Comparison of ENCODE assay signal across 1 cellular context in the genomic region with DNA sequence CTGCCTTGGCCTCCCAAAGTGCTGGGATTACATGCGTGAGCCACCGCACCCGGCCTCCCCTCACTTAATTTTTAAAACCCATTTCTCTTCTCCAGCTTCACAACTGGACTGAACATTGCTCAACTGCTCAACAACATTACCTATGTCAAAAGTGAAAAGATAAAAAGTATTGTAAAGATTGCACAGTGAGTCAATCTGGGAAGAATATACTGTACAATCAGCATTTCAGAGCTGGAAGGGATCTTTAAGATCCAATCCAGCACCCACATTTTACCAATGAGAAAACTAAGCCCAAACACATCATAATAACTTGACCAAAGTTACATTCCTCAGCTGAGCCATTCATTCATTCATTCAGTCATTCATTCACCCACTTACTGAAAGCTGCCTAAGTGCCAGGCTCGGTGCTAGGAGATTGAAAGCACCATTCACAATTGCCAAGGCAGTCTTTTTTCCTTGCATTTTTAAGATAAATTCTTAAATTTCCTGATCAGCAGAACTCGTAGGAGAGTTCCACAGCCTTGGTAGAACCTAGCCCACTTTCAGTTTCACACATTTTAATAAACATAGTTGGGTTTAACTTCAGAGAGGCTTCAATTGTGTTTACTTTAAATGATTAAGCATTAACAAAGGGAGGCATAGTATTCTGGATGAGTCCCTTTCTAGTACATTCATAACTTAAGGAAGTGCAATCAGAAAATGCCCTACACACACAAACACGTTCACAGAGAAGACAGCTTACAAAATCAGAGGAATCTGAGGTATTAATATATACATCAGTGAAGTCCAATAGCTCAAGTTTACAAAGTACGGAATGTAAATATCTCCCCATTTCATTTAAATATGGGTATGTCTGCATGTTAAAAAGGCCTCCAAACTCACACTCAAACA.
TF ChIP-seq lines count a peak whose summit lies in the region.

No MANE protein-coding gene starts in this region.

TF ChIP-seq in K562, 482 proteins besides CTCF, POLR2A, EP300 and RAD21:
- TF ChIP-seq, protein P1, sequence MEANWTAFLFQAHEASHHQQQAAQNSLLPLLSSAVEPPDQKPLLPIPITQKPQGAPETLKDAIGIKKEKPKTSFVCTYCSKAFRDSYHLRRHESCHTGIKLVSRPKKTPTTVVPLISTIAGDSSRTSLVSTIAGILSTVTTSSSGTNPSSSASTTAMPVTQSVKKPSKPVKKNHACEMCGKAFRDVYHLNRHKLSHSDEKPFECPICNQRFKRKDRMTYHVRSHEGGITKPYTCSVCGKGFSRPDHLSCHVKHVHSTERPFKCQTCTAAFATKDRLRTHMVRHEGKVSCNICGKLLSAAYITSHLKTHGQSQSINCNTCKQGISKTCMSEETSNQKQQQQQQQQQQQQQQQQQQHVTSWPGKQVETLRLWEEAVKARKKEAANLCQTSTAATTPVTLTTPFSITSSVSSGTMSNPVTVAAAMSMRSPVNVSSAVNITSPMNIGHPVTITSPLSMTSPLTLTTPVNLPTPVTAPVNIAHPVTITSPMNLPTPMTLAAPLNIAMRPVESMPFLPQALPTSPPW (CRISPR knock-in tag; IDR thresholded peaks at IDR 0.05), result no peak
- TF ChIP-seq ZNF707 (CRISPR knock-in tag; conservative IDR thresholded peaks at IDR 0.05) (no peak), GABPB2 (CRISPR knock-in tag; conservative IDR thresholded peaks at IDR 0.05) (no peak), KLF13 (tag; IDR thresholded peaks at IDR 0.05; ENCODE audit: borderline replicate concordance, low read depth) (no peak), ZSCAN29 (IDR thresholded peaks at IDR 0.05) (no peak), MAFK (IDR thresholded peaks at IDR 0.05; ENCODE audit: low read length) (no peak), ZNF316 (IDR thresholded peaks at IDR 0.05) (peak; percentile 60), MAFF (IDR thresholded peaks at IDR 0.05; ENCODE audit: low read length) (0 out of 2 replicates have a peak, but pooled peaks have one; percentile 2), ZNF24 (IDR thresholded peaks at IDR 0.05) (peak; percentile 95), MAFG (tag; conservative IDR thresholded peaks at IDR 0.05) (0 out of 2 replicates have a peak, but pooled peaks have one; percentile 20), C11orf30 (IDR thresholded peaks at IDR 0.05; ENCODE audit: low read depth) (peak; percentile 46)
- TF ChIP-seq, protein P2, sequence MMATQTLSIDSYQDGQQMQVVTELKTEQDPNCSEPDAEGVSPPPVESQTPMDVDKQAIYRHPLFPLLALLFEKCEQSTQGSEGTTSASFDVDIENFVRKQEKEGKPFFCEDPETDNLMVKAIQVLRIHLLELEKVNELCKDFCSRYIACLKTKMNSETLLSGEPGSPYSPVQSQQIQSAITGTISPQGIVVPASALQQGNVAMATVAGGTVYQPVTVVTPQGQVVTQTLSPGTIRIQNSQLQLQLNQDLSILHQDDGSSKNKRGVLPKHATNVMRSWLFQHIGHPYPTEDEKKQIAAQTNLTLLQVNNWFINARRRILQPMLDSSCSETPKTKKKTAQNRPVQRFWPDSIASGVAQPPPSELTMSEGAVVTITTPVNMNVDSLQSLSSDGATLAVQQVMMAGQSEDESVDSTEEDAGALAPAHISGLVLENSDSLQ (IDR thresholded peaks at IDR 0.05), result no peak
